ENCODE assay signal across 23 cellular contexts in the genomic region with DNA sequence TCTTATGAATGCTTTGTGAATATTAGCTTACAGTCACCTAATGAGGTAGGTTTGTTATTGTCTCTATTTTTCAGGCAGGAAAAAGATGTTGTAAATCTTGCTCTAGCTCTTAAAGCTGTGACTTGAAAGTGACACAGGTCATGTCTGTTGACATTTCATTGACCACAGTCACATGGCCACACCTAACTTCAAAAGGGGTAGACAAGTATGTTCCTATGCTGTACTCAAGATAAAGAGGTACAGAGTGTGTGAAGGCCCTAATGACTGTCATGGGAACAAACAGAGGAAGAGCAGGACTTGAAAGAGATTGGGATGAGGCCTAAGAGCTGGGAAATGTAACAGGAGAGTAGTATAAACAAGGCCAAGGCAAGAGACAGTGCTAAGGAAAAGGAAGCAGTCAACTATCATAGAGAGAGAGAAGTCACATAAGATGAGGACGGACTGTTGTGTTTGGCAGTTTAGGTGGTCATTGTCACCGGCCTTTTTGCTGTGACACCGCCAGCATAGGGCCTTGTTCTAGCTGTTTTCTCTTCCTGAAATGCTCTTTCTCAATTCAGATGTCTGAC.
DNase-seq lines count a peak whose midpoint lies in the region; ATAC-seq, FAIRE-seq and TF ChIP-seq lines count a peak whose summit lies in the region.
"Had no signal": no experiment of that assay in that cellular context is flagged by ENCODE, and none has a peak within 500 bp of the region (broad histone marks: within the 10 kb centered on the region; RNA-seq: fewer than 3 reads in every experiment).

No MANE protein-coding gene starts in this region.

- peaks cover 12% of the 10 kb centered on the region for H3K4me1 ChIP-seq in HepG2 (ENCODE audit: insufficient read depth, low read length)
- H3K4me1 ChIP-seq in right lobe of liver = no peaks in the 10 kb centered on the region
- H3K4me1 ChIP-seq in hepatocyte (ENCODE audit: insufficient read depth) = no peaks in the 10 kb centered on the region
- H3K4me1 ChIP-seq: BLaER1 had no signal

- H3K9me3 ChIP-seq in HepG2 (ENCODE audit: low read length) (no peaks in the 10 kb centered on the region), right lobe of liver (no peaks in the 10 kb centered on the region), hepatocyte (ENCODE audit: low read depth) (no peaks in the 10 kb centered on the region)
- H3K9me3 ChIP-seq: SK-N-SH had no signal

- POLR2A ChIA-PET in HepG2 (lab: Yijun Ruan, JAX) = no interaction called here

- intact Hi-C loops in HepG2 (cut with micrococcal nuclease; ENCODE audit: unreplicated experiment) = no loop called here
- intact Hi-C loops in right lobe of liver (cut with DNase I) = no loop called here

- in situ Hi-C loops in HepG2 (cut with HindIII; ENCODE audit: extremely low pct_ligation_motif_present, low pct_unique_long_range_greater_than_20kb) = no loop called here

- H3K27ac ChIP-seq in HepG2 (ENCODE audit: extremely low read length, insufficient read depth, low read length) (no peak overlapping the region), right lobe of liver (no peak overlapping the region), hepatocyte (no peak overlapping the region)
- H3K27ac ChIP-seq: BLaER1, HL-60 had no signal

- peak; percentile 8 for FAIRE-seq in HepG2 (lab: Jason Lieb, UNC)
- FAIRE-seq: K562, RCC 7860 had no signal

- BruUV-seq in HepG2 (replicated peaks; lab: Mats Ljungman, UMichigan) = no TSS peak

- no peak for TF ChIP-seq RAD21 in HepG2 (CRISPR knock-in tag; IDR thresholded peaks at IDR 0.05)

- 39% methylated on average over 2 of the region's 3 CpGs for WGBS in HepG2 (ENCODE audit: low lambda C conversion rate)
- 65% methylated on average over 2 of the region's 3 CpGs for WGBS in right lobe of liver (ENCODE audit: insufficient coverage, low coverage, low lambda C conversion rate, missing lambda C conversion rate)
- 87% methylated on average over 3 of the region's 3 CpGs for whole genome bisulfite sequencing in hepatocyte (ENCODE audit: low lambda C conversion rate, missing lambda C conversion rate)

- no peaks in the 10 kb centered on the region for H4K20me1 ChIP-seq in HepG2 (ENCODE audit: insufficient read depth, low read length)
- no peaks in the 10 kb centered on the region for H4K20me1 ChIP-seq in hepatocyte (ENCODE audit: insufficient read depth, poor library complexity, severe bottlenecking)
- H4K20me1 ChIP-seq: BLaER1 had no signal

- H3K79me2 ChIP-seq in HepG2 (ENCODE audit: insufficient read depth, low read length) (no peaks in the 10 kb centered on the region), hepatocyte (no peaks in the 10 kb centered on the region)

- CTCF ChIA-PET in HepG2 (lab: Yijun Ruan, JAX; ENCODE audit: low intra/inter-chr PET ratio, low total read pairs) = no interaction called here

- no peak for TF ChIP-seq CTCF in HepG2 (CRISPR knock-in tag; IDR thresholded peaks at IDR 0.05)
- TF ChIP-seq CTCF in right lobe of liver (IDR thresholded peaks at IDR 0.05) = no peak
- no peak for TF ChIP-seq CTCF in hepatocyte (IDR thresholded peaks at IDR 0.05; ENCODE audit: poor library complexity)

- H3K4me3 ChIP-seq in HepG2 (replicated peaks in 1 of 3; ENCODE audit: insufficient read depth in 1 of 3, low read depth in 2 of 3, low read length in 3 of 3) (no peak overlapping the region), right lobe of liver (no peak overlapping the region), hepatocyte (no peak overlapping the region)
- H3K4me3 ChIP-seq: BLaER1, K562 had no signal

- DNase-seq in HepG2 (ENCODE audit: low spot score) = peak; percentile 44
- DNase-seq in right lobe of liver = no peak
- DNase-seq in NCI-H510A (lab: John Stamatoyannopoulos, UW) = peak; percentile 50
- DNase-seq in hepatocyte (ENCODE audit: low spot score) = peak; percentile 18
- DNase-seq in NCI-H146 treated with DMSO at 0.1 percent for 48 hours (lab: John Stamatoyannopoulos, UW; ENCODE audit: unreplicated experiment) = no peak
- no peak for DNase-seq in inferior parietal cortex (ENCODE audit: extremely low spot score)
- DNase-seq in central memory CD4-positive, alpha-beta T cell = no peak
- DNase-seq: CD4-positive, alpha-beta T cell; Kasumi-1; NCI-H1092 treated with DMSO at 0.1 percent for 48 hours; NCI-H1436; NCI-H187 treated with DMSO at 0.1 percent for 48 hours; NCI-H2171; NCI-H226; NCI-H524; NCI-H774; SK-N-SH; SW 1271 had no signal

- H3K9ac ChIP-seq in HepG2 (ENCODE audit: insufficient read depth, low read depth, low read length) = no peak overlapping the region
- H3K9ac ChIP-seq: BLaER1, SK-N-SH had no signal

- H3K4me2 ChIP-seq in HepG2 (ENCODE audit: low read depth, low read length) (no peak overlapping the region), hepatocyte (no peak overlapping the region)
- H3K4me2 ChIP-seq: BLaER1, SK-N-SH had no signal

- H2AFZ ChIP-seq in HepG2 (ENCODE audit: low read length) = no peak overlapping the region
- no peak overlapping the region for H2AFZ ChIP-seq in hepatocyte

- H3K36me3 ChIP-seq in HepG2 (replicated peaks in 1 of 2; ENCODE audit: control insufficient read depth in 1 of 2, insufficient read depth in 2 of 2, low read length in 2 of 2) (no peaks in the 10 kb centered on the region), right lobe of liver (no peaks in the 10 kb centered on the region), hepatocyte (replicated peaks; ENCODE audit: insufficient read depth, low read depth) (no peaks in the 10 kb centered on the region)
- H3K36me3 ChIP-seq: BLaER1 had no signal

- ATAC-seq in HepG2 (peak; percentile 68; the same call in 2 of the 3 replicates), right lobe of liver (no peak)
- ATAC-seq: HCT116, K562 had no signal

- H3K9me2 ChIP-seq in hepatocyte (replicated peaks; ENCODE audit: insufficient read depth) = no peaks in the 10 kb centered on the region
- H3K9me2 ChIP-seq: SK-N-SH had no signal

- H3K27me3 ChIP-seq in HepG2 (ENCODE audit: control insufficient read depth in 1 of 2, insufficient read depth in 2 of 2, low read length in 2 of 2) (no peaks in the 10 kb centered on the region), right lobe of liver (no peaks in the 10 kb centered on the region), hepatocyte (no peaks in the 10 kb centered on the region)
- H3K27me3 ChIP-seq: BLaER1 had no signal

- TF ChIP-seq POLR2A in HepG2 (IDR thresholded peaks at IDR 0.05; ENCODE audit: insufficient read depth in 1 of 2, low read depth in 2 of 2, low read length in 2 of 2) (no peak), right lobe of liver (IDR thresholded peaks at IDR 0.05) (no peak)

- TF ChIP-seq EP300 in HepG2 (IDR thresholded peaks at IDR 0.05; ENCODE audit: low read depth in 2 of 2, low read length in 2 of 2) (no peak), HepG2 (CRISPR knock-in tag; IDR thresholded peaks at IDR 0.05; ENCODE audit: borderline replicate concordance) (peak; percentile 65; the same call in 1 of the 2 replicates)

TF ChIP-seq in HepG2, 621 proteins besides CTCF, POLR2A, EP300 and RAD21 (continues in another document):
- TF ChIP-seq FOXA3 (CRISPR knock-in tag; IDR thresholded peaks at IDR 0.05) (peak; percentile 43), HHEX (CRISPR knock-in tag; IDR thresholded peaks at IDR 0.05) (peak; percentile 27; the same call in 1 of the 2 replicates), ONECUT2 (CRISPR knock-in tag; IDR thresholded peaks at IDR 0.05) (no peak), THYN1 (CRISPR knock-in tag; IDR thresholded peaks at IDR 0.05; ENCODE audit: borderline replicate concordance, low read depth) (no peak), GATAD2A (CRISPR knock-in tag; IDR thresholded peaks at IDR 0.05) (peak; percentile 28; the same call in 1 of the 2 replicates), ZNF546 (CRISPR knock-in tag; conservative IDR thresholded peaks at IDR 0.05) (no peak), ZFP36L1 (CRISPR knock-in tag; IDR thresholded peaks at IDR 0.05) (no peak), FOXA1 (IDR thresholded peaks at IDR 0.05) (no peak), FOXA1 (CRISPR knock-in tag; IDR thresholded peaks at IDR 0.05) (peak; percentile 60), ZNF484 (CRISPR knock-in tag; IDR thresholded peaks at IDR 0.05; ENCODE audit: borderline replicate concordance, low read depth) (no peak), SIX4 (CRISPR knock-in tag; IDR thresholded peaks at IDR 0.05) (0 out of 2 replicates have a peak, but pooled peaks have one; percentile 22)
- TF ChIP-seq, protein P1, sequence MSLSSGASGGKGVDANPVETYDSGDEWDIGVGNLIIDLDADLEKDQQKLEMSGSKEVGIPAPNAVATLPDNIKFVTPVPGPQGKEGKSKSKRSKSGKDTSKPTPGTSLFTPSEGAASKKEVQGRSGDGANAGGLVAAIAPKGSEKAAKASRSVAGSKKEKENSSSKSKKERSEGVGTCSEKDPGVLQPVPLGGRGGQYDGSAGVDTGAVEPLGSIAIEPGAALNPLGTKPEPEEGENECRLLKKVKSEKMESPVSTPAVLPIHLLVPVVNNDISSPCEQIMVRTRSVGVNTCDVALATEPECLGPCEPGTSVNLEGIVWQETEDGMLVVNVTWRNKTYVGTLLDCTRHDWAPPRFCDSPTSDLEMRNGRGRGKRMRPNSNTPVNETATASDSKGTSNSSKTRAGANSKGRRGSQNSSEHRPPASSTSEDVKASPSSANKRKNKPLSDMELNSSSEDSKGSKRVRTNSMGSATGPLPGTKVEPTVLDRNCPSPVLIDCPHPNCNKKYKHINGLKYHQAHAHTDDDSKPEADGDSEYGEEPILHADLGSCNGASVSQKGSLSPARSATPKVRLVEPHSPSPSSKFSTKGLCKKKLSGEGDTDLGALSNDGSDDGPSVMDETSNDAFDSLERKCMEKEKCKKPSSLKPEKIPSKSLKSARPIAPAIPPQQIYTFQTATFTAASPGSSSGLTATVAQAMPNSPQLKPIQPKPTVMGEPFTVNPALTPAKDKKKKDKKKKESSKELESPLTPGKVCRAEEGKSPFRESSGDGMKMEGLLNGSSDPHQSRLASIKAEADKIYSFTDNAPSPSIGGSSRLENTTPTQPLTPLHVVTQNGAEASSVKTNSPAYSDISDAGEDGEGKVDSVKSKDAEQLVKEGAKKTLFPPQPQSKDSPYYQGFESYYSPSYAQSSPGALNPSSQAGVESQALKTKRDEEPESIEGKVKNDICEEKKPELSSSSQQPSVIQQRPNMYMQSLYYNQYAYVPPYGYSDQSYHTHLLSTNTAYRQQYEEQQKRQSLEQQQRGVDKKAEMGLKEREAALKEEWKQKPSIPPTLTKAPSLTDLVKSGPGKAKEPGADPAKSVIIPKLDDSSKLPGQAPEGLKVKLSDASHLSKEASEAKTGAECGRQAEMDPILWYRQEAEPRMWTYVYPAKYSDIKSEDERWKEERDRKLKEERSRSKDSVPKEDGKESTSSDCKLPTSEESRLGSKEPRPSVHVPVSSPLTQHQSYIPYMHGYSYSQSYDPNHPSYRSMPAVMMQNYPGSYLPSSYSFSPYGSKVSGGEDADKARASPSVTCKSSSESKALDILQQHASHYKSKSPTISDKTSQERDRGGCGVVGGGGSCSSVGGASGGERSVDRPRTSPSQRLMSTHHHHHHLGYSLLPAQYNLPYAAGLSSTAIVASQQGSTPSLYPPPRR (CRISPR knock-in tag; IDR thresholded peaks at IDR 0.05; ENCODE audit: borderline replicate concordance) = peak; percentile 58; the same call in 1 of the 2 replicates

Comparison
In these comparisons a context has a peak if more than half of its experiments do, and no peak if none do; other contexts are left out.
1. DNase-seq: peak in HepG2 (single experiment), NCI-H510A (single experiment) and hepatocyte (single experiment); none in right lobe of liver (0 of 3), NCI-H146 treated with DMSO at 0.1 percent for 48 hours (single experiment), inferior parietal cortex (single experiment) and central memory CD4-positive, alpha-beta T cell (single experiment).